2 cellular contexts compared by ENCODE assay signal in genomic region chr6:41014780-41015179, GRCh38.
A peak's percentile ranks its signal among the peaks of the same experiment; 100 is the strongest.
TF ChIP-seq lines count a peak whose summit lies in the region.

No MANE protein-coding gene starts in this region.

TF ChIP-seq in IMR-90, 13 proteins besides CTCF, POLR2A, EP300 and RAD21:
- no peak for TF ChIP-seq RFX5 (IDR thresholded peaks at IDR 0.05; ENCODE audit: low read depth, low read length)
- peak; percentile 32; the same call in 1 of the 2 replicates for TF ChIP-seq MAFK (IDR thresholded peaks at IDR 0.05; ENCODE audit: low read depth, low read length)
- TF ChIP-seq BHLHE40 (IDR thresholded peaks at IDR 0.05; ENCODE audit: low read depth, low read length), result no peak
- no peak for TF ChIP-seq FOS (IDR thresholded peaks at IDR 0.05; ENCODE audit: low read depth, low read length)

TF ChIP-seq in K562, 482 proteins besides CTCF, POLR2A, EP300 and RAD21:
- TF ChIP-seq TRIM25 (IDR thresholded peaks at IDR 0.05; ENCODE audit: borderline replicate concordance), result no peak
- no peak for TF ChIP-seq ZNF133 (CRISPR knock-in tag; IDR thresholded peaks at IDR 0.05)
- peak; percentile 52; the same call in 1 of the 2 replicates for TF ChIP-seq MAFF (IDR thresholded peaks at IDR 0.05; ENCODE audit: low read length)
- 0 out of 2 replicates have a peak, but pooled peaks have one; percentile 12 for TF ChIP-seq MAFK (IDR thresholded peaks at IDR 0.05; ENCODE audit: low read length)
- no peak for TF ChIP-seq ATF6 (CRISPR knock-in tag; IDR thresholded peaks at IDR 0.05)
- TF ChIP-seq C11orf30 (IDR thresholded peaks at IDR 0.05; ENCODE audit: low read depth), result peak; percentile 66; the same call in 1 of the 2 replicates
- no peak for TF ChIP-seq TCF15 (CRISPR knock-in tag; IDR thresholded peaks at IDR 0.05)
- TF ChIP-seq MAFG (tag; conservative IDR thresholded peaks at IDR 0.05), result peak; percentile 54
- peak; percentile 74 for TF ChIP-seq ZNF316 (IDR thresholded peaks at IDR 0.05)
- TF ChIP-seq ZNF431 (CRISPR knock-in tag; IDR thresholded peaks at IDR 0.05), result no peak
- no peak for TF ChIP-seq MTA3 (IDR thresholded peaks at IDR 0.05; ENCODE audit: borderline replicate concordance)
